Comparison of ENCODE assay signal across 17 cellular contexts in genomic region chr2:46076251-46076650, GRCh38.
DNase-seq lines count a peak whose midpoint lies in the region; ATAC-seq and TF ChIP-seq lines count a peak whose summit lies in the region.
"Had no signal": no experiment of that assay in that cellular context is flagged by ENCODE, and none has a peak within 500 bp of the region (broad histone marks: within the 10 kb centered on the region; RNA-seq: fewer than 3 reads in every experiment).

No MANE protein-coding gene starts in this region.

- TF ChIP-seq CTCF in AG04450 (IDR thresholded peaks at IDR 0.05; ENCODE audit: low read depth, low read length): no peak
- no peak for TF ChIP-seq CTCF in astrocyte of the spinal cord (IDR thresholded peaks at IDR 0.05; ENCODE audit: low read depth, low read length)
- TF ChIP-seq CTCF in lower lobe of right lung (IDR thresholded peaks at IDR 0.05): no peak

- no peak for DNase-seq in AG04450 (ENCODE audit: low read depth, low spot score)
- peak; percentile 74 for DNase-seq in H4 (ENCODE audit: low spot score)
- DNase-seq in astrocyte of the spinal cord (ENCODE audit: low read depth, low spot score): peak; percentile 41
- DNase-seq in lower lobe of right lung: no peak
- DNase-seq in T-helper 1 cell: no peak
- DNase-seq in NCI-H1092 treated with DMSO at 0.1 percent for 48 hours (lab: John Stamatoyannopoulos, UW): no peak
- DNase-seq: activated CD4-positive, alpha-beta T cell treated with anti-CD3 and anti-CD28 coated beads, Interleukin-2, amount 50 U/mL, for 4 hours; activated naive CD4-positive, alpha-beta T cell treated with anti-CD3 and anti-CD28 coated beads, Interleukin-2, amount 10 ng/mL, durations not matched to agents 7 days and 5 days; AML-193; Caco-2; colonic mucosa; NCI-H1436; occipital lobe; RPMI8226 had no signal

- H3K36me3 ChIP-seq in lower lobe of right lung: no peaks in the 10 kb centered on the region
- H3K36me3 ChIP-seq: colonic mucosa had no signal

- POLR2A ChIA-PET in AG04450 (lab: Yijun Ruan, JAX): no interaction called here

- CTCF ChIA-PET in AG04450 (lab: Charles Lee): interaction anchor here (1.3 kb wide), 1 partner anchor 13 kb away, joined by 7 read pairs; no protein-coding TSS in a partner anchor

- H3K4me3 ChIP-seq in AG04450 (ENCODE audit: low read depth, low read length) (peak overlapping the region; percentile 17; the same call in 1 of the 2 replicates), astrocyte of the spinal cord (ENCODE audit: low read depth, low read length) (no peak overlapping the region), lower lobe of right lung (peak overlapping the region; percentile 40)
- H3K4me3 ChIP-seq: colonic mucosa had no signal

- H3K9me3 ChIP-seq in AG04450 (ENCODE audit: control insufficient read depth, insufficient read depth, low read length) (no peaks in the 10 kb centered on the region; the same call in 1 of the 2 replicates), lower lobe of right lung (no peaks in the 10 kb centered on the region)
- H3K9me3 ChIP-seq: Caco-2, colonic mucosa had no signal

- H3K27me3 ChIP-seq in AG04450 (ENCODE audit: control insufficient read depth, insufficient read depth, low read length) (no peaks in the 10 kb centered on the region), lower lobe of right lung (ENCODE audit: low read depth) (no peaks in the 10 kb centered on the region)
- H3K27me3 ChIP-seq: colonic mucosa had no signal

- peak overlapping the region; percentile 33 for H3K27ac ChIP-seq in AG04450 (ENCODE audit: low read depth, low read length)
- peak overlapping the region; percentile 71 for H3K27ac ChIP-seq in lower lobe of right lung
- H3K27ac ChIP-seq: colonic mucosa had no signal

- intact Hi-C loops in lower lobe of right lung (cut with DNase I): no loop called here

- no peak for ATAC-seq in lower lobe of right lung
- no peak for ATAC-seq in GM21423 (IDR thresholded peaks at IDR 0.05; ENCODE audit: unreplicated experiment)
- no peak for ATAC-seq in HG03432 (IDR thresholded peaks at IDR 0.05; ENCODE audit: unreplicated experiment)
- ATAC-seq: left lobe of liver had no signal

- in situ Hi-C loops in astrocyte of the spinal cord (cut with HindIII; ENCODE audit: low sequenced_read_pairs): no loop called here

- peaks cover 11% of the 10 kb centered on the region for H3K4me1 ChIP-seq in lower lobe of right lung
- H3K4me1 ChIP-seq: colonic mucosa had no signal

Comparison
In these comparisons a context has a peak if more than half of its experiments do, and no peak if none do; other contexts are left out.
1. DNase-seq: peak in H4 (single experiment) and astrocyte of the spinal cord (single experiment); none in AG04450 (single experiment), lower lobe of right lung (single experiment), T-helper 1 cell (0 of 5) and NCI-H1092 treated with DMSO at 0.1 percent for 48 hours (single experiment).